Comparison of ENCODE assay signal across 1 cellular context in genomic region chr7:98654524-98655272, GRCh38.
TF ChIP-seq lines count a peak whose summit lies in the region.

No MANE protein-coding gene starts in this region.

TF ChIP-seq in K562, 482 proteins besides CTCF, POLR2A, EP300 and RAD21 (continued from another document):
- TF ChIP-seq CUX1 (CRISPR knock-in tag; IDR thresholded peaks at IDR 0.05) (peak; percentile 49; the same call in 1 of the 2 replicates), NFYB (IDR thresholded peaks at IDR 0.05; ENCODE audit: extremely low read depth, insufficient read length) (no peak), MTA1 (IDR thresholded peaks at IDR 0.05; ENCODE audit: borderline replicate concordance) (peak; percentile 37; the same call in 1 of the 2 replicates), ZNF431 (CRISPR knock-in tag; IDR thresholded peaks at IDR 0.05) (peak; percentile 94), GATAD2B (IDR thresholded peaks at IDR 0.05; ENCODE audit: borderline replicate concordance) (peak; percentile 39; the same call in 1 of the 2 replicates)
TF ChIP-seq in K562: peak in this region for 6.
